Comparison of ENCODE assay signal across 32 cellular contexts in genomic region chr9:136348691-136349090, GRCh38. TPM values are rescaled to one million over a fixed set of nuclear protein-coding genes. Genes with fewer than 3 reads are reported as not detected.
"Had no signal": no experiment of that assay in that cellular context is flagged by ENCODE, and none has a peak within 500 bp of the region (broad histone marks: within the 10 kb centered on the region; RNA-seq: fewer than 3 reads in every experiment).

No MANE protein-coding gene starts in this region.

- DNase-seq: activated CD4-positive, alpha-beta memory T cell treated with anti-CD3 and anti-CD28 coated beads, Interleukin-2, amount 10 ng/mL, durations not matched to agents 7 days and 5 days; activated CD4-positive, alpha-beta T cell treated with anti-CD3 and anti-CD28 coated beads for 1 hour; activated CD4-positive, alpha-beta T cell treated with anti-CD3 and anti-CD28 coated beads, Interleukin-2, amount 10 ng/mL, durations not matched to agents 7 days and 5 days; activated CD8-positive, alpha-beta memory T cell treated with anti-CD3 and anti-CD28 coated beads, Interleukin-2, amount 50 U/mL, for 48 hours; activated gamma-delta T cell; activated naive CD4-positive, alpha-beta T cell treated with anti-CD3 and anti-CD28 coated beads, Interleukin-2, amount 10 ng/mL, durations not matched to agents 7 days and 5 days; activated T-cell treated with anti-CD3 and anti-CD28 coated beads, Interleukin-2, amount 50 U/mL, for 24 hours; amniotic stem cell; caudate nucleus; cortex of kidney; effector memory CD8-positive, alpha-beta T cell; erythroblast; gastrocnemius medialis; glutamatergic neuron; islet precursor cell; left ventricle myocardium superior; mammary epithelial cell; naive B cell; nephron progenitor cell; occipital lobe; right cardiac atrium; stimulated activated CD4-positive, alpha-beta T cell treated with anti-CD3 and anti-CD28 coated beads, Interleukin-12 subunit alpha, Interleukin-12 subunit beta, amount 100 ng/mL, for 4 hours; stimulated activated CD4-positive, alpha-beta T cell treated with anti-CD3 and anti-CD28 coated beads, Interleukin-4, amount 100 ng/mL, for 1 hour; T-helper 17 cell; T1000; trophoblast cell had no signal

- H3K4me1 ChIP-seq: gastrocnemius medialis had no signal

- ATAC-seq: effector memory CD8-positive, alpha-beta T cell; gastrocnemius medialis; left ventricle myocardium superior; right cardiac atrium; T-helper 17 cell; WTC11 had no signal

- H3K36me3 ChIP-seq: gastrocnemius medialis, thoracic aorta had no signal

- H3K27ac ChIP-seq: gastrocnemius medialis, skin epidermis, thoracic aorta had no signal

- H3K9me3 ChIP-seq: gastrocnemius medialis, thoracic aorta had no signal

- H3K4me3 ChIP-seq: gastrocnemius medialis, skin epidermis, thoracic aorta had no signal

- FAIRE-seq: urothelium cell line had no signal

RNA-seq across cellular contexts. Expression of gene CCDC187, which starts 44.8 kb away (rescaled TPM):
- total RNA-seq: activated CD4-positive, alpha-beta memory T cell treated with anti-CD3 and anti-CD28 coated beads, Interleukin-2, amount 10 ng/mL, durations not matched to agents 7 days and 5 days; activated CD4-positive, alpha-beta T cell treated with anti-CD3 and anti-CD28 coated beads, Interleukin-2, amount 10 ng/mL, durations not matched to agents 7 days and 5 days; chondrocyte; gastrocnemius medialis; left ventricle myocardium superior; right cardiac atrium; subcutaneous adipose tissue; thoracic aorta had no signal
- polyA plus RNA-seq: mammary epithelial cell, right cardiac atrium had no signal
